Comparison of ENCODE assay signal across 17 cellular contexts in genomic region chr16:20446652-20447393, GRCh38. TPM values are rescaled to one million over a fixed set of nuclear protein-coding genes. Genes with fewer than 3 reads are reported as not detected.
"Had no signal": no experiment of that assay in that cellular context is flagged by ENCODE, and none has a peak within 500 bp of the region (broad histone marks: within the 10 kb centered on the region; RNA-seq: fewer than 3 reads in every experiment).

No MANE protein-coding gene starts in this region.

RNA-seq across cellular contexts. Expression of gene ACSM2A, which starts 4.5 kb away (rescaled TPM):
- total RNA-seq: naive thymus-derived CD8-positive, alpha-beta T cell; natural killer cell treated with Interleukin-12 subunit alpha and Interleukin-12 subunit beta and Interleukin-15 and Interleukin-18, amount 100 ng/mL, for 72 hours; neural crest cell; osteocyte; progenitor cell of endocrine pancreas; right cardiac atrium; sciatic nerve; smooth muscle cell; suprapubic skin; transverse colon; upper lobe of right lung; urinary bladder; vagina had no signal
- polyA plus RNA-seq: naive thymus-derived CD8-positive, alpha-beta T cell; right cardiac atrium; smooth muscle cell; spleen had no signal

RNA-seq across cellular contexts. Expression of gene ACSM5, which starts 37.5 kb away (rescaled TPM):
- total RNA-seq: naive thymus-derived CD8-positive, alpha-beta T cell; natural killer cell treated with Interleukin-12 subunit alpha and Interleukin-12 subunit beta and Interleukin-15 and Interleukin-18, amount 100 ng/mL, for 72 hours; neural crest cell; progenitor cell of endocrine pancreas; smooth muscle cell had no signal
- polyA plus RNA-seq: naive thymus-derived CD8-positive, alpha-beta T cell; smooth muscle cell had no signal

RNA-seq across cellular contexts. Expression of gene PDILT, which starts 42.3 kb away (rescaled TPM):
- total RNA-seq: naive thymus-derived CD8-positive, alpha-beta T cell; natural killer cell treated with Interleukin-12 subunit alpha and Interleukin-12 subunit beta and Interleukin-15 and Interleukin-18, amount 100 ng/mL, for 72 hours; neural crest cell; omental fat pad; osteocyte; progenitor cell of endocrine pancreas; psoas muscle; renal cortical epithelial cell; right cardiac atrium; sciatic nerve; smooth muscle cell; spleen; suprapubic skin; transverse colon; upper lobe of right lung; urinary bladder; vagina had no signal
- polyA plus RNA-seq: naive thymus-derived CD8-positive, alpha-beta T cell; psoas muscle; right cardiac atrium; smooth muscle cell; spleen; urinary bladder had no signal
